ENCODE assay signal across 19 cellular contexts in genomic region chr2:36667931-36668330, GRCh38. TPM values are rescaled to one million over a fixed set of nuclear protein-coding genes. Genes with fewer than 3 reads are reported as not detected.
DNase-seq lines count a peak whose midpoint lies in the region; TF ChIP-seq lines count a peak whose summit lies in the region.
"Had no signal": no experiment of that assay in that cellular context is flagged by ENCODE, and none has a peak within 500 bp of the region (broad histone marks: within the 10 kb centered on the region; RNA-seq: fewer than 3 reads in every experiment).

No MANE protein-coding gene starts in this region.

- H3K4me1 Mint-ChIP-seq in endothelial cell (ENCODE audit: unreplicated experiment) = peaks cover 13% of the 10 kb centered on the region
- no peaks in the 10 kb centered on the region for H3K4me1 Mint-ChIP-seq in activated naive CD4-positive, alpha-beta T cell treated with anti-CD3 and anti-CD28 coated beads, Interleukin-2, amount 10 ng/mL, durations not matched to agents 7 days and 5 days
- H3K4me1 Mint-ChIP-seq in chondrocyte (ENCODE audit: low read depth) = no peaks in the 10 kb centered on the region

- H3K18ac ChIP-seq in mesendoderm (ENCODE audit: low read length) = no peak overlapping the region

- peak; percentile 13 for TF ChIP-seq CTCF in astrocyte of the cerebellum (IDR thresholded peaks at IDR 0.05; ENCODE audit: low read depth, low read length, missing control alignments)
- TF ChIP-seq CTCF in endothelial cell (IDR thresholded peaks at IDR 0.05; ENCODE audit: unreplicated experiment) = no peak
- no peak for TF ChIP-seq CTCF in chondrocyte (IDR thresholded peaks at IDR 0.05)

- H3K23ac ChIP-seq in mesendoderm (ENCODE audit: low read length) = no peak overlapping the region

- H3K4me1 ChIP-seq in mesendoderm (ENCODE audit: control insufficient read depth, low read depth, low read length) = peaks cover 2% of the 10 kb centered on the region
- H3K4me1 ChIP-seq: BE2C had no signal

- no peak overlapping the region for H4K5ac ChIP-seq in mesendoderm (ENCODE audit: low read length)

- H3K27me3 ChIP-seq in H7 (ENCODE audit: control insufficient read depth, insufficient read depth, low read length) = no peaks in the 10 kb centered on the region
- H3K27me3 ChIP-seq in mesendoderm (ENCODE audit: insufficient read depth, low read length, poor library complexity) = no peaks in the 10 kb centered on the region

- DNase-seq in H7 (peak; percentile 32), astrocyte of the cerebellum (ENCODE audit: low read depth) (peak; percentile 53), endothelial cell (ENCODE audit: low spot score) (peak; percentile 26), mesendoderm (peak; percentile 62), NCI-H1105 (lab: John Stamatoyannopoulos, UW) (no peak), NCI-H446 (lab: John Stamatoyannopoulos, UW) (no peak), chondrocyte (ENCODE audit: low spot score) (no peak)
- DNase-seq in activated naive CD4-positive, alpha-beta T cell treated with anti-CD3 and anti-CD28 coated beads, Interleukin-2, amount 10 ng/mL, durations not matched to agents 7 days and 5 days = no peak
- DNase-seq: ACHN; BE2C; Calu3; CD4-positive, alpha-beta T cell; DMS53; KG1; NCI-H1436 treated with DMSO at 0.1 percent for 48 hours; NCI-H2029 treated with DMSO at 0.1 percent for 48 hours; NCI-H510A had no signal

- H3K4me3 Mint-ChIP-seq in endothelial cell (ENCODE audit: unreplicated experiment) (no peak overlapping the region), chondrocyte (ENCODE audit: unreplicated experiment) (no peak overlapping the region)
- no peak overlapping the region for H3K4me3 Mint-ChIP-seq in activated naive CD4-positive, alpha-beta T cell treated with anti-CD3 and anti-CD28 coated beads, Interleukin-2, amount 10 ng/mL, durations not matched to agents 7 days and 5 days
- H3K4me3 Mint-ChIP-seq: CD4-positive, alpha-beta T cell had no signal

- no peaks in the 10 kb centered on the region for H3K9me3 Mint-ChIP-seq in endothelial cell (ENCODE audit: unreplicated experiment)
- no peaks in the 10 kb centered on the region for H3K9me3 Mint-ChIP-seq in activated naive CD4-positive, alpha-beta T cell treated with anti-CD3 and anti-CD28 coated beads, Interleukin-2, amount 10 ng/mL, durations not matched to agents 7 days and 5 days
- no peaks in the 10 kb centered on the region for H3K9me3 Mint-ChIP-seq in chondrocyte (ENCODE audit: low read depth)
- H3K9me3 Mint-ChIP-seq: CD4-positive, alpha-beta T cell had no signal

- no peak overlapping the region for H2BK120ac ChIP-seq in mesendoderm (ENCODE audit: low read depth, low read length)

- no peak overlapping the region for H2BK15ac ChIP-seq in mesendoderm (replicated peaks; ENCODE audit: low read depth)

- in situ Hi-C loops in astrocyte of the cerebellum (cut with HindIII; ENCODE audit: low sequenced_read_pairs) = loop anchor here (25.0 kb wide), 2 partner anchors 156 to 331 kb away; no protein-coding TSS in a partner anchor

- no peak overlapping the region for H3K9ac ChIP-seq in mesendoderm (ENCODE audit: low read length)

- H3K27me3 Mint-ChIP-seq in endothelial cell (ENCODE audit: unreplicated experiment) (no peaks in the 10 kb centered on the region), chondrocyte (ENCODE audit: low read depth) (peaks cover 2% of the 10 kb centered on the region)
- peaks cover 4% of the 10 kb centered on the region for H3K27me3 Mint-ChIP-seq in activated naive CD4-positive, alpha-beta T cell treated with anti-CD3 and anti-CD28 coated beads, Interleukin-2, amount 10 ng/mL, durations not matched to agents 7 days and 5 days

- H3K36me3 ChIP-seq in H7 (replicated peaks; ENCODE audit: control insufficient read depth, insufficient read depth, low read length) = no peaks in the 10 kb centered on the region
- no peaks in the 10 kb centered on the region for H3K36me3 ChIP-seq in mesendoderm (ENCODE audit: control insufficient read depth, insufficient read depth, low read length)
- H3K36me3 ChIP-seq: BE2C had no signal

- H3K4me3 ChIP-seq in H7 (ENCODE audit: insufficient read depth, low read depth, low read length) (no peak overlapping the region), astrocyte of the cerebellum (ENCODE audit: low read depth, low read length) (no peak overlapping the region), mesendoderm (ENCODE audit: low read length) (no peak overlapping the region)

- no peaks in the 10 kb centered on the region for H3K79me1 ChIP-seq in mesendoderm (ENCODE audit: low read length)

- H3K56ac ChIP-seq in mesendoderm (ENCODE audit: low read length) = no peak overlapping the region

- no peak overlapping the region for H3K27ac ChIP-seq in mesendoderm (ENCODE audit: low read depth, low read length)
- H3K27ac ChIP-seq: RWPE1 had no signal

- H3K4me2 ChIP-seq in mesendoderm (ENCODE audit: low read length) = no peak overlapping the region

- H3K36me3 Mint-ChIP-seq in endothelial cell (ENCODE audit: low read depth, unreplicated experiment) (no peaks in the 10 kb centered on the region), chondrocyte (ENCODE audit: low read depth) (no peaks in the 10 kb centered on the region)
- no peaks in the 10 kb centered on the region for H3K36me3 Mint-ChIP-seq in activated naive CD4-positive, alpha-beta T cell treated with anti-CD3 and anti-CD28 coated beads, Interleukin-2, amount 10 ng/mL, durations not matched to agents 7 days and 5 days

- H3K4ac ChIP-seq in mesendoderm (ENCODE audit: low read depth, low read length) = no peak overlapping the region

- H3K27ac Mint-ChIP-seq in endothelial cell (ENCODE audit: unreplicated experiment) = no peak overlapping the region
- H3K27ac Mint-ChIP-seq in activated naive CD4-positive, alpha-beta T cell treated with anti-CD3 and anti-CD28 coated beads, Interleukin-2, amount 10 ng/mL, durations not matched to agents 7 days and 5 days = no peak overlapping the region
- no peak overlapping the region for H3K27ac Mint-ChIP-seq in chondrocyte (ENCODE audit: unreplicated experiment)
- H3K27ac Mint-ChIP-seq: CD4-positive, alpha-beta T cell had no signal

- H4K8ac ChIP-seq in mesendoderm (ENCODE audit: low read depth, low read length) = no peak overlapping the region

- H2BK5ac ChIP-seq in mesendoderm (ENCODE audit: low read length) = no peak overlapping the region

- no peak overlapping the region for H2AK5ac ChIP-seq in mesendoderm (ENCODE audit: low read length)

- no CpG with 5 or more reads among the region's 9 CpGs for WGBS in mesendoderm (ENCODE audit: extremely low coverage, insufficient coverage, low lambda C conversion rate)

- CTCF ChIA-PET in activated naive CD4-positive, alpha-beta T cell treated with anti-CD3 and anti-CD28 coated beads, Interleukin-2, amount 10 ng/mL, durations not matched to agents 7 days and 5 days (lab: Charles Lee) = no interaction called here

- no peaks in the 10 kb centered on the region for H3K79me2 ChIP-seq in mesendoderm (ENCODE audit: control insufficient read depth, insufficient read depth, low read length)

RNA-seq across cellular contexts. Expression of gene VIT, which starts 28.6 kb away (rescaled TPM):
- 0.52 TPM in 1 of 2 replicates, not detected in the other for total RNA-seq in H7 (2014; rRNA removed; shearing (Covaris generic))
- 3.6 TPM for total RNA-seq in endothelial cell (ENCODE audit: unreplicated experiment)
- polyA plus RNA-seq in mesendoderm (2013, experiment 1 of 2) = 0.45 TPM
- 0.24 TPM for polyA plus RNA-seq in mesendoderm (2013, experiment 2 of 2)
- total RNA-seq in chondrocyte = 0.15 to 2.6 TPM in 2 of 3 replicates, not detected in the other
- total RNA-seq: Calu3; CD4-positive, alpha-beta T cell; HepG2 had no signal
- polyA plus RNA-seq: HepG2 had no signal

Comparison
In these comparisons a context has a peak if more than half of its experiments do, and no peak if none do; other contexts are left out.
1. DNase-seq: peak in H7 (single experiment), astrocyte of the cerebellum (single experiment), endothelial cell (single experiment) and mesendoderm (single experiment); none in NCI-H1105 (single experiment), activated naive CD4-positive, alpha-beta T cell treated with anti-CD3 and anti-CD28 coated beads, Interleukin-2, amount 10 ng/mL, durations not matched to agents 7 days and 5 days (single experiment), NCI-H446 (0 of 2) and chondrocyte (single experiment).